ENCODE assay signal across 29 cellular contexts in the genomic region with DNA sequence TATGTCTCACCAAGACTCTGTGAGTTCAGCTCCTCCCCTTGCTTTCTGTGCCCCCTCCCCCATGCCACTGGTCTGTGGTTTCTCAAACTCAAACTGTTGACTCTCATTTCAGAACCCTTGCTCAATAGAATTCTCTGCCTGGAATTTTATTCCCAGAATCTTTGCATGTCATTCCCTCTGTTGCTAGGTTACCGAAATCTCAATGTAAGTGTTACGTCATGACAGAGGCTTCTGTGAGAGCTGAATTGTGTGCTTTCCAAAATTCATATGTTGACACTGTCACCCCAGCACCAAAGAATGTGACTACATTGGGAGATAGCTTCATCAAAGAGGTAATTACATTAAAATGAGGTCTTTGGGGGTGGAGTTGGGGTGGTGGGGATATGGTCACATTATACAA.
"Had no signal": no experiment of that assay in that cellular context is flagged by ENCODE, and none has a peak within 500 bp of the region (broad histone marks: within the 10 kb centered on the region; RNA-seq: fewer than 3 reads in every experiment).

No MANE protein-coding gene starts in this region.

- DNase-seq: activated B cell treated with CpG ODN at 0.5 μM for 24 hours; activated CD4-positive, alpha-beta T cell treated with anti-CD3 and anti-CD28 coated beads for 1 hour; activated CD4-positive, alpha-beta T cell treated with anti-CD3 and anti-CD28 coated beads, Interleukin-2, amount 10 ng/mL, durations not matched to agents 24 days and 14 days; activated CD4-positive, alpha-beta T cell treated with anti-CD3 and anti-CD28 coated beads, Interleukin-2, amount 50 U/mL, for 48 hours; activated CD8-positive, alpha-beta memory T cell treated with anti-CD3 and anti-CD28 coated beads, Interleukin-2, amount 10 ng/mL, durations not matched to agents 7 days and 5 days; activated effector memory CD4-positive, alpha-beta T cell treated with Interleukin-2 at 50 U/mL for 16 hours; activated naive CD4-positive, alpha-beta T cell; activated T-cell treated with anti-CD3 and anti-CD28 coated beads, Interleukin-2, amount 50 U/mL, for 24 hours; aorta; central memory CD4-positive, alpha-beta T cell; Karpas-422; NCI-H1048; NCI-H146; NCI-H1930; NCI-H2171; NCI-H2227 treated with DMSO at 0.1 percent for 48 hours; NCI-H526; PC-3; SIG-M5; T-cell; T-helper 2 cell; T1000 had no signal

- H3K4me1 Mint-ChIP-seq: activated B cell treated with CpG ODN at 0.5 μM for 24 hours; activated CD4-positive, alpha-beta T cell treated with anti-CD3 and anti-CD28 coated beads, Interleukin-2, amount 10 ng/mL, durations not matched to agents 24 days and 14 days; activated CD8-positive, alpha-beta memory T cell treated with anti-CD3 and anti-CD28 coated beads, Interleukin-2, amount 10 ng/mL, durations not matched to agents 7 days and 5 days; activated naive CD4-positive, alpha-beta T cell treated with anti-CD3 and anti-CD28 coated beads, Interleukin-2, amount 50 U/mL, for 24 hours; T-cell had no signal

- H3K4me3 Mint-ChIP-seq: activated B cell treated with CpG ODN at 0.5 μM for 24 hours; activated CD4-positive, alpha-beta T cell treated with anti-CD3 and anti-CD28 coated beads, Interleukin-2, amount 10 ng/mL, durations not matched to agents 24 days and 14 days; activated CD8-positive, alpha-beta memory T cell treated with anti-CD3 and anti-CD28 coated beads, Interleukin-2, amount 10 ng/mL, durations not matched to agents 7 days and 5 days; activated naive CD4-positive, alpha-beta T cell treated with anti-CD3 and anti-CD28 coated beads, Interleukin-2, amount 50 U/mL, for 24 hours; activated T-cell treated with anti-CD3 and anti-CD28 coated beads, Interleukin-2, amount 50 U/mL, for 24 hours; activated T-helper 1 cell treated with anti-CD3 and anti-CD28 coated beads, Interleukin-12 subunit alpha, Interleukin-12 subunit beta, Interleukin-2, Interleukin-4 antibody, amounts not matched to agents 30 ng/mL and 10 ng/mL and 1 ng/mL, durations not matched to agents 14 hours and 24 hours and 36 hours; T-cell had no signal

- H3K27ac Mint-ChIP-seq: activated B cell treated with CpG ODN at 0.5 μM for 24 hours; activated CD4-positive, alpha-beta T cell treated with anti-CD3 and anti-CD28 coated beads, Interleukin-2, amount 10 ng/mL, durations not matched to agents 24 days and 14 days; activated CD8-positive, alpha-beta memory T cell treated with anti-CD3 and anti-CD28 coated beads, Interleukin-2, amount 10 ng/mL, durations not matched to agents 7 days and 5 days; activated naive CD4-positive, alpha-beta T cell treated with anti-CD3 and anti-CD28 coated beads, Interleukin-2, amount 50 U/mL, for 24 hours; activated T-cell treated with anti-CD3 and anti-CD28 coated beads, Interleukin-2, amount 50 U/mL, for 24 hours; activated T-helper 1 cell treated with anti-CD3 and anti-CD28 coated beads, Interleukin-12 subunit alpha, Interleukin-12 subunit beta, Interleukin-2, Interleukin-4 antibody, amounts not matched to agents 30 ng/mL and 10 ng/mL and 1 ng/mL, durations not matched to agents 14 hours and 24 hours and 36 hours; T-cell had no signal

- ATAC-seq: activated CD8-positive, alpha-beta memory T cell treated with anti-CD3 and anti-CD28 coated beads, Interleukin-2, amount 10 ng/mL, durations not matched to agents 7 days and 5 days; K562; PC-3; T-cell had no signal

- H3K36me3 Mint-ChIP-seq: activated CD8-positive, alpha-beta memory T cell treated with anti-CD3 and anti-CD28 coated beads, Interleukin-2, amount 10 ng/mL, durations not matched to agents 7 days and 5 days; activated naive CD4-positive, alpha-beta T cell treated with anti-CD3 and anti-CD28 coated beads, Interleukin-2, amount 50 U/mL, for 24 hours; T-cell had no signal

- H3K4me3 ChIP-seq: K562, SK-N-MC had no signal

- H3K27ac ChIP-seq: SK-N-MC had no signal

- FAIRE-seq: bronchial epithelial cell, K562, RCC 7860, TTC549 had no signal

- H3K27me3 Mint-ChIP-seq: activated B cell treated with CpG ODN at 0.5 μM for 24 hours; activated CD4-positive, alpha-beta T cell treated with anti-CD3 and anti-CD28 coated beads, Interleukin-2, amount 10 ng/mL, durations not matched to agents 24 days and 14 days; activated CD8-positive, alpha-beta memory T cell treated with anti-CD3 and anti-CD28 coated beads, Interleukin-2, amount 10 ng/mL, durations not matched to agents 7 days and 5 days; activated naive CD4-positive, alpha-beta T cell treated with anti-CD3 and anti-CD28 coated beads, Interleukin-2, amount 50 U/mL, for 24 hours; activated T-cell treated with anti-CD3 and anti-CD28 coated beads, Interleukin-2, amount 50 U/mL, for 24 hours; T-cell had no signal
